ENCODE assay signal across 17 cellular contexts in the genomic region with DNA sequence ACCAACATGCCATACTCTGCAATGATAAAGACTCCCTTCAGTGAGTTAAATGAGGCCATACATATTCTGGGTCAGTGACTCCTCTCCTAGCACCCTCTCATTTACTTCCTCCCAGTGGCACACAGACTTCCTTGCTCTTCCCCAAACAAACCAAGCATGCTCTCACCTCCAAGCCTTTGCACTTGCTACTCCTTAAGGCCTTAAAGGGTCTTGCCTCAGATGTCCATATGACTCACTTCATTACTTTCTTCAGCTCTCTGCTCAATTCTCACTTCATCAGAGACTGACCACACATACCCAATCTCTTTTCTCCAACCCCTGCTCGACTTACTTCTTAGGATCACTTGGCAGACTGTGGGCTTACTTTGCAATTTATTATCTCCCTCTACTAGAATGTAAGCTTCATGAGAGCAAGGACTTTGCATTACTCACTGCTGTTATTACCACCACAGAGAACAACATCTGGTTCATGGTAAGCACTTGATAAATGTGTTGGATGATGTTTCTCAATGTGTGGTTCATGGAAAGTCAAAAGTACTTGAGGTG. TPM values are rescaled to one million over a fixed set of nuclear protein-coding genes. Genes with fewer than 3 reads are reported as not detected.
A peak's percentile ranks its signal among the peaks of the same experiment; 100 is the strongest.
DNase-seq lines count a peak whose midpoint lies in the region; ATAC-seq, FAIRE-seq and TF ChIP-seq lines count a peak whose summit lies in the region.
"Had no signal": no experiment of that assay in that cellular context is flagged by ENCODE, and none has a peak within 500 bp of the region (broad histone marks: within the 10 kb centered on the region; RNA-seq: fewer than 3 reads in every experiment).

No MANE protein-coding gene starts in this region.

- H3K9ac ChIP-seq in KMS-11 (no peak overlapping the region), astrocyte (ENCODE audit: low read length) (no peak overlapping the region)

- peaks cover 28% of the 10 kb centered on the region; the same call in 1 of the 2 replicates for H3K79me2 ChIP-seq in KMS-11 (ENCODE audit: insufficient read depth, low read depth)
- peaks cover 34% of the 10 kb centered on the region for H3K79me2 ChIP-seq in astrocyte (ENCODE audit: insufficient read depth, low read length)

- no peak for DNase-seq in CD8-positive, alpha-beta T cell
- peak; percentile 22 for DNase-seq in astrocyte (ENCODE audit: low read depth)
- no peak for DNase-seq in naive thymus-derived CD4-positive, alpha-beta T cell
- no peak for DNase-seq in prostate gland (ENCODE audit: low spot score)
- DNase-seq in NCI-H226: no peak
- DNase-seq: activated CD8-positive, alpha-beta memory T cell treated with anti-CD3 and anti-CD28 coated beads, Interleukin-2, amount 50 U/mL, for 4 hours; kidney glomerular epithelial cell; NCI-H2107; NCI-H69; ovary; upper lobe of left lung; WERI-Rb-1 had no signal

- H3K4me1 ChIP-seq in CD8-positive, alpha-beta T cell (ENCODE audit: insufficient read depth, low read length): peaks cover 31% of the 10 kb centered on the region
- peaks cover 71% of the 10 kb centered on the region for H3K4me1 ChIP-seq in KMS-11 (ENCODE audit: low read depth, poor library complexity, severe bottlenecking)
- peaks cover 13% of the 10 kb centered on the region for H3K4me1 ChIP-seq in astrocyte (ENCODE audit: insufficient read depth, low read length)
- peaks cover 33 to 39% of the 10 kb centered on the region in 2 donors for H3K4me1 ChIP-seq in naive thymus-derived CD4-positive, alpha-beta T cell (ENCODE audit: control insufficient read depth in 2 of 2, insufficient read depth in 2 of 2, low read length in 2 of 2)
- H3K4me1 ChIP-seq in prostate gland (replicated peaks): no peaks in the 10 kb centered on the region

- H3K4me2 ChIP-seq in KMS-11 (peak overlapping the region; percentile 9; the same call in 1 of the 2 replicates), astrocyte (ENCODE audit: low read length) (no peak overlapping the region)
- H3K4me2 ChIP-seq: smooth muscle cell had no signal

- no peak for FAIRE-seq in astrocyte (lab: Jason Lieb, UNC)

- H2AFZ ChIP-seq in KMS-11 (ENCODE audit: low read depth) (no peak overlapping the region), astrocyte (ENCODE audit: low read depth, low read length) (no peak overlapping the region)

- H4K20me1 ChIP-seq in KMS-11 (ENCODE audit: insufficient read depth): 0 out of 2 replicates have a peak, but pooled peaks cover 7% of the 10 kb centered on the region
- peaks cover 49% of the 10 kb centered on the region for H4K20me1 ChIP-seq in astrocyte (ENCODE audit: insufficient read depth, low read length)

- H3K27me3 ChIP-seq in CD8-positive, alpha-beta T cell (ENCODE audit: insufficient read depth, low read length): no peaks in the 10 kb centered on the region
- H3K27me3 ChIP-seq in KMS-11 (ENCODE audit: insufficient read depth, low read depth) (no peaks in the 10 kb centered on the region), astrocyte (ENCODE audit: insufficient read depth, low read length) (no peaks in the 10 kb centered on the region), prostate gland (replicated peaks; ENCODE audit: insufficient read depth) (no peaks in the 10 kb centered on the region)
- H3K27me3 ChIP-seq in naive thymus-derived CD4-positive, alpha-beta T cell (ENCODE audit: control insufficient read depth in 2 of 2, insufficient read depth in 2 of 2, low read length in 2 of 2): no peaks in the 10 kb centered on the region
- H3K27me3 ChIP-seq: ovary, upper lobe of left lung had no signal

- H3K36me3 Mint-ChIP-seq in CD8-positive, alpha-beta T cell: peaks cover 95% of the 10 kb centered on the region
- H3K36me3 Mint-ChIP-seq in astrocyte (ENCODE audit: low read depth, unreplicated experiment): peaks cover 55% of the 10 kb centered on the region
- peaks cover 6 to 85% (median 55%) of the 10 kb centered on the region in 5 donors for H3K36me3 Mint-ChIP-seq in naive thymus-derived CD4-positive, alpha-beta T cell

- CTCF ChIA-PET in CD8-positive, alpha-beta T cell (lab: Charles Lee): interaction anchor here (0.9 to 3.3 kb wide), 7 partner anchors 9 to 122 kb away, joined by 3 to 12 read pairs (median 6); no protein-coding TSS in a partner anchor
- CTCF ChIA-PET in naive thymus-derived CD4-positive, alpha-beta T cell (lab: Charles Lee): no interaction called here

- 96% methylated on average over 1 of the region's 1 CpG for WGBS in prostate gland

- no peaks in the 10 kb centered on the region for H3K9me3 ChIP-seq in CD8-positive, alpha-beta T cell (ENCODE audit: low read length)
- H3K9me3 ChIP-seq in astrocyte (ENCODE audit: insufficient read depth, low read depth, low read length) (no peaks in the 10 kb centered on the region), prostate gland (no peaks in the 10 kb centered on the region)
- no peaks in the 10 kb centered on the region for H3K9me3 ChIP-seq in naive thymus-derived CD4-positive, alpha-beta T cell (ENCODE audit: control insufficient read depth in 2 of 3, low read length in 3 of 3)
- H3K9me3 ChIP-seq: ovary, upper lobe of left lung had no signal

- intact Hi-C loops in CD8-positive, alpha-beta T cell (cut with DNase I, micrococcal nuclease): no loop called here
- intact Hi-C loops in naive thymus-derived CD4-positive, alpha-beta T cell (cut with micrococcal nuclease): no loop called here
- intact Hi-C loops in prostate gland (cut with DNase I): no loop called here

- peaks cover 74% of the 10 kb centered on the region for H3K4me1 Mint-ChIP-seq in CD8-positive, alpha-beta T cell (ENCODE audit: low read depth)
- H3K4me1 Mint-ChIP-seq in astrocyte (ENCODE audit: low read depth, unreplicated experiment): peaks cover 22% of the 10 kb centered on the region
- peaks cover 36 to 87% (median 77%) of the 10 kb centered on the region in 7 donors for H3K4me1 Mint-ChIP-seq in naive thymus-derived CD4-positive, alpha-beta T cell

- peaks cover 86% of the 10 kb centered on the region for H3K36me3 ChIP-seq in CD8-positive, alpha-beta T cell (ENCODE audit: insufficient read depth, low read length)
- H3K36me3 ChIP-seq in KMS-11 (ENCODE audit: insufficient read depth) (peaks cover 4% of the 10 kb centered on the region; the same call in 1 of the 2 replicates), astrocyte (ENCODE audit: insufficient read depth, low read length) (peaks cover 65% of the 10 kb centered on the region), prostate gland (peaks cover 0 to 21% of the 10 kb centered on the region in 2 donors)
- peaks cover 50 to 94% (median 51%) of the 10 kb centered on the region in 3 experiments for H3K36me3 ChIP-seq in naive thymus-derived CD4-positive, alpha-beta T cell (ENCODE audit: control insufficient read depth in 2 of 3, insufficient read depth in 3 of 3, low read length in 3 of 3)
- H3K36me3 ChIP-seq: ovary had no signal

- no peak for ATAC-seq in CD8-positive, alpha-beta T cell
- ATAC-seq in naive thymus-derived CD4-positive, alpha-beta T cell: no peak
- ATAC-seq in HG02678 (IDR thresholded peaks at IDR 0.05; ENCODE audit: unreplicated experiment): no peak
- ATAC-seq: Panc1 had no signal

- H3K27ac Mint-ChIP-seq in CD8-positive, alpha-beta T cell: peak overlapping the region; percentile 33
- no peak overlapping the region for H3K27ac Mint-ChIP-seq in astrocyte (ENCODE audit: unreplicated experiment)
- H3K27ac Mint-ChIP-seq in naive thymus-derived CD4-positive, alpha-beta T cell: peak overlapping the region in 8 of 9 donors; percentile 1 to 68 (median 15)

- no peaks in the 10 kb centered on the region for H3K9me3 Mint-ChIP-seq in CD8-positive, alpha-beta T cell
- peaks cover 1% of the 10 kb centered on the region for H3K9me3 Mint-ChIP-seq in astrocyte (ENCODE audit: unreplicated experiment)
- no peaks in the 10 kb centered on the region for H3K9me3 Mint-ChIP-seq in naive thymus-derived CD4-positive, alpha-beta T cell

- H3K4me3 Mint-ChIP-seq in CD8-positive, alpha-beta T cell: no peak overlapping the region
- no peak overlapping the region for H3K4me3 Mint-ChIP-seq in astrocyte (ENCODE audit: unreplicated experiment)
- peak overlapping the region in 7 of 10 donors; percentile 1 to 32 (median 29) for H3K4me3 Mint-ChIP-seq in naive thymus-derived CD4-positive, alpha-beta T cell

- no peak for TF ChIP-seq POLR2A in prostate gland (IDR thresholded peaks at IDR 0.05)

- no peak for TF ChIP-seq CTCF in CD8-positive, alpha-beta T cell (IDR thresholded peaks at IDR 0.05)
- TF ChIP-seq CTCF in KMS-11 (conservative IDR thresholded peaks at IDR 0.05; ENCODE audit: low read depth, low read length): no peak
- TF ChIP-seq CTCF in astrocyte (IDR thresholded peaks at IDR 0.05; ENCODE audit: insufficient read depth, low read depth, low read length): no peak
- no peak for TF ChIP-seq CTCF in prostate gland (IDR thresholded peaks at IDR 0.05)

- no peak overlapping the region for H3K4me3 ChIP-seq in CD8-positive, alpha-beta T cell (ENCODE audit: low read depth, low read length)
- H3K4me3 ChIP-seq in KMS-11 (IDR thresholded peaks at IDR 0.05; ENCODE audit: insufficient read depth, low read depth, low read length) (no peak overlapping the region), astrocyte (ENCODE audit: insufficient read depth, low read depth, low read length) (no peak overlapping the region), prostate gland (no peak overlapping the region)
- no peak overlapping the region for H3K4me3 ChIP-seq in naive thymus-derived CD4-positive, alpha-beta T cell (ENCODE audit: low read length)
- H3K4me3 ChIP-seq: ovary, smooth muscle cell, upper lobe of left lung had no signal

- POLR2A ChIA-PET in CD8-positive, alpha-beta T cell (lab: Charles Lee): interaction anchor here (0.6 to 1.6 kb wide), 6 partner anchors 7 to 108 kb away, joined by 3 to 5 read pairs (median 3); no protein-coding TSS in a partner anchor
- POLR2A ChIA-PET in naive thymus-derived CD4-positive, alpha-beta T cell (lab: Charles Lee): interaction anchor here (1.1 to 1.3 kb wide), 2 partner anchors 21 to 23 kb away, joined by 3 to 6 read pairs; a partner anchor contains a TSS

- no peaks in the 10 kb centered on the region for H3K27me3 Mint-ChIP-seq in CD8-positive, alpha-beta T cell (ENCODE audit: low read depth)
- no peaks in the 10 kb centered on the region for H3K27me3 Mint-ChIP-seq in astrocyte (ENCODE audit: low read depth, unreplicated experiment)
- H3K27me3 Mint-ChIP-seq in naive thymus-derived CD4-positive, alpha-beta T cell: no peaks in the 10 kb centered on the region

- no peak overlapping the region for H3K27ac ChIP-seq in CD8-positive, alpha-beta T cell (ENCODE audit: low read depth, low read length)
- H3K27ac ChIP-seq in KMS-11: peak overlapping the region; percentile 42; the same call in 1 of the 2 replicates
- H3K27ac ChIP-seq in astrocyte (ENCODE audit: low read depth, low read length): no peak overlapping the region
- H3K27ac ChIP-seq in naive thymus-derived CD4-positive, alpha-beta T cell (ENCODE audit: low read depth, low read length): no peak overlapping the region
- H3K27ac ChIP-seq in prostate gland: no peak overlapping the region
- H3K27ac ChIP-seq: C4-2B, ovary, upper lobe of left lung had no signal

RNA-seq across cellular contexts. Expression of a gene that starts 22.8 kb away (rescaled TPM):
- 100 to 1,000 TPM; 769 to 779 TPM for total RNA-seq in CD8-positive, alpha-beta T cell
- total RNA-seq in astrocyte (206 TPM in 2 replicates), prostate gland (100 to 1,000 TPM; 136 to 393 TPM)
- 100 to 1,000 TPM; 214 to 438 (median 333) TPM for total RNA-seq in naive thymus-derived CD4-positive, alpha-beta T cell
- polyA plus RNA-seq in naive thymus-derived CD4-positive, alpha-beta T cell: 100 to 1,000 TPM; 190 to 306 TPM

RNA-seq across cellular contexts. Expression of a gene that starts 22.9 kb away (rescaled TPM):
- 10 to 100 TPM in 1 of 2 experiments, 1 to 10 TPM in 1; 8.4 to 13.4 TPM for total RNA-seq in CD8-positive, alpha-beta T cell
- total RNA-seq in astrocyte (28.4 and 30.8 TPM in 2 replicates), prostate gland (100 to 1,000 TPM in 1 of 2 donors, 10 to 100 TPM in 1; 11.1 to 138 TPM)
- total RNA-seq in naive thymus-derived CD4-positive, alpha-beta T cell: 10 to 100 TPM in 2 of 5 experiments, 1 to 10 TPM in 3; 6.3 to 31.8 (median 8.2) TPM
- 1 to 10 TPM; 7.6 to 8.5 TPM for polyA plus RNA-seq in naive thymus-derived CD4-positive, alpha-beta T cell

RNA-seq across cellular contexts. Expression of a gene that starts 32.1 kb away (rescaled TPM):
- not detected for total RNA-seq in CD8-positive, alpha-beta T cell
- total RNA-seq in astrocyte (3.1 and 3.3 TPM in 2 replicates), prostate gland (1 to 10 TPM; 1.5 to 3.0 TPM)
- total RNA-seq in naive thymus-derived CD4-positive, alpha-beta T cell: 1 to 10 TPM in 1 of 5 experiments, under 1 TPM in 3, not detected in 1; 0.11 to 2.5 (median 0.63) TPM
- under 1 TPM; 0.35 to 0.56 TPM for polyA plus RNA-seq in naive thymus-derived CD4-positive, alpha-beta T cell

RNA-seq across cellular contexts. Expression of a gene that starts 52.3 kb away (rescaled TPM):
- total RNA-seq in CD8-positive, alpha-beta T cell: under 1 TPM; 0.92 to 0.95 TPM
- total RNA-seq in astrocyte: 1,022 and 1,408 TPM in 2 replicates
- total RNA-seq in naive thymus-derived CD4-positive, alpha-beta T cell: 100 to 1,000 TPM in 1 of 5 experiments, 1 to 10 TPM in 1, under 1 TPM in 1, not detected in 2; 1.00 to 221 (median 2.9) TPM
- polyA plus RNA-seq in naive thymus-derived CD4-positive, alpha-beta T cell: under 1 TPM in 1 of 2 donors, not detected in 1; 0.74 TPM
- 100 to 1,000 TPM in 1 of 2 donors, 10 to 100 TPM in 1; 88.4 to 529 TPM for total RNA-seq in prostate gland

Comparison
In these comparisons a context has a peak if more than half of its experiments do, and no peak if none do; other contexts are left out.
1. H3K4me3 Mint-ChIP-seq: peak in naive thymus-derived CD4-positive, alpha-beta T cell (7 of 10); none in CD8-positive, alpha-beta T cell (single experiment) and astrocyte (single experiment).